ENCODE assay signal across 31 cellular contexts in the genomic region with DNA sequence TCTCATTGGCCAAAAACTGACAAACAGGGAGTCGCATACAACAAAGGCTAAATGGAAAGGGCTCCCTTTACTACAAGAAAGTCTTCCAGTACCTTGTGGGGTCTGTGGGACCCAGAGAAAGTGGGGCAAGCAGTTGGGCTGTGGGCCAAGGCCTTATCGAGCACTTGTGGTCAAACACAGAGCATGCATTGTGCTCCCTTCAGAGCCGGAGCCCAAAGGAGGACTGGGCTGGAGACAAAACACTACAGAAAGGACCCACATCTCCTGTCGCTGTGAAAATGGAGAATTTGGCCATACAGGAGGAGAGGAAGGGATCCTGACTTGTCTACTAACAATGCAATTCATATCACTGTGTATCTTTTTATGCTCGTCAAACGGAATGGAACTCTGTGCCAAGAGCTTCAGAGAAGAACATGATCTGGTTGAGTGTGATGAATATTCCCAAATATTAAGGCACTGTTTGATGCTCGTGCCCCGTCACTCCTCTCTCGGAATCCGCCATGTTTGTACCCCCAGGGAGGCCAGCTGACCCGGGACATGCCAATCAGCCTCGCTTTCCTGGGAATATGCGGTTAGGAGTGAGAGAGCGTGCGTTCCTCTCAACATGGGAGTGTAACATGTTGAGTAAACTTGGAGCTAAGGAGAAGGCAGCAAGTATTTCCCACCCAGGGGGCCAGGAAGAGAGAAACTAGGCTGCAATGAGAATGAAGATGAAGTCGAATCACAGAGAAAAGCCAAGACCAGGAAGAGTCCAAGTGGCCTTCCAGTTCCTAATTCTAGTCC. TPM values are rescaled to one million over a fixed set of nuclear protein-coding genes. Genes with fewer than 3 reads are reported as not detected.
DNase-seq lines count a peak whose midpoint lies in the region; ATAC-seq, FAIRE-seq and TF ChIP-seq lines count a peak whose summit lies in the region.
"Had no signal": no experiment of that assay in that cellular context is flagged by ENCODE, and none has a peak within 500 bp of the region (broad histone marks: within the 10 kb centered on the region; RNA-seq: fewer than 3 reads in every experiment).

No MANE protein-coding gene starts in this region.

- H3K9me1 ChIP-seq in keratinocyte (ENCODE audit: control insufficient read depth, extremely low read depth, insufficient read depth, low read length): no peaks in the 10 kb centered on the region

- H4K20me1 ChIP-seq in astrocyte (ENCODE audit: insufficient read depth, low read length) (no peaks in the 10 kb centered on the region), keratinocyte (ENCODE audit: control insufficient read depth, extremely low read depth, insufficient read depth, low read length) (no peaks in the 10 kb centered on the region)

- H3K9me3 ChIP-seq in astrocyte (ENCODE audit: insufficient read depth, low read depth, low read length): no peaks in the 10 kb centered on the region
- H3K9me3 ChIP-seq in keratinocyte (ENCODE audit: control insufficient read depth, low read depth, low read length): peaks cover 2% of the 10 kb centered on the region
- H3K9me3 ChIP-seq: pancreas, tibial artery had no signal

- H3K36me3 ChIP-seq in astrocyte (ENCODE audit: insufficient read depth, low read length): no peaks in the 10 kb centered on the region
- no peaks in the 10 kb centered on the region for H3K36me3 ChIP-seq in keratinocyte (ENCODE audit: control insufficient read depth in 2 of 2, extremely low read depth in 1 of 2, insufficient read depth in 2 of 2, low read length in 2 of 2)
- H3K36me3 ChIP-seq: adrenal gland, pancreas, right atrium auricular region, tibial artery had no signal

- H3K27ac ChIP-seq in astrocyte (ENCODE audit: low read depth, low read length) (no peak overlapping the region), keratinocyte (ENCODE audit: control insufficient read depth, insufficient read depth, low read length) (peak overlapping the region; percentile 18)
- H3K27ac ChIP-seq: 22Rv1, adrenal gland, HL-60, pancreas, right atrium auricular region, tibial artery had no signal

- H3K4me1 Mint-ChIP-seq in activated naive CD8-positive, alpha-beta T cell treated with anti-CD3 and anti-CD28 coated beads for 36 hours: no peaks in the 10 kb centered on the region
- H3K4me1 Mint-ChIP-seq in activated naive CD8-positive, alpha-beta T cell treated with anti-CD3 and anti-CD28 coated beads, Interleukin-2, amount 50 U/mL, for 24 hours: peaks cover 5% of the 10 kb centered on the region
- H3K4me1 Mint-ChIP-seq in astrocyte (ENCODE audit: low read depth, unreplicated experiment) (peaks cover 6% of the 10 kb centered on the region), type B pancreatic cell (ENCODE audit: unreplicated experiment) (peaks cover 4% of the 10 kb centered on the region)

- TF ChIP-seq CTCF in astrocyte (IDR thresholded peaks at IDR 0.05; ENCODE audit: insufficient read depth, low read depth, low read length) (no peak), keratinocyte (optimal IDR thresholded peaks at IDR 0.05 in 1 of 3, IDR thresholded peaks at IDR 0.05 in 1 of 3, conservative IDR thresholded peaks at IDR 0.05 in 1 of 3; ENCODE audit: extremely low read depth in 1 of 3, insufficient read depth in 2 of 3, low read length in 3 of 3) (no peak), type B pancreatic cell (conservative IDR thresholded peaks at IDR 0.05) (no peak)

- H3K9me3 Mint-ChIP-seq in activated naive CD8-positive, alpha-beta T cell treated with anti-CD3 and anti-CD28 coated beads for 36 hours: peaks cover 3% of the 10 kb centered on the region
- no peaks in the 10 kb centered on the region for H3K9me3 Mint-ChIP-seq in activated naive CD8-positive, alpha-beta T cell treated with anti-CD3 and anti-CD28 coated beads, Interleukin-2, amount 50 U/mL, for 24 hours
- H3K9me3 Mint-ChIP-seq in astrocyte (ENCODE audit: unreplicated experiment): peaks cover 2% of the 10 kb centered on the region
- no peaks in the 10 kb centered on the region for H3K9me3 Mint-ChIP-seq in type B pancreatic cell
- H3K9me3 Mint-ChIP-seq: nephron had no signal

- H3K27me3 Mint-ChIP-seq in activated naive CD8-positive, alpha-beta T cell treated with anti-CD3 and anti-CD28 coated beads for 36 hours: no peaks in the 10 kb centered on the region
- no peaks in the 10 kb centered on the region for H3K27me3 Mint-ChIP-seq in activated naive CD8-positive, alpha-beta T cell treated with anti-CD3 and anti-CD28 coated beads, Interleukin-2, amount 50 U/mL, for 24 hours
- no peaks in the 10 kb centered on the region for H3K27me3 Mint-ChIP-seq in astrocyte (ENCODE audit: low read depth, unreplicated experiment)
- H3K27me3 Mint-ChIP-seq in type B pancreatic cell: no peaks in the 10 kb centered on the region
- H3K27me3 Mint-ChIP-seq: activated CD4-positive, alpha-beta memory T cell treated with anti-CD3 and anti-CD28 coated beads, Interleukin-2, amount 10 ng/mL, durations not matched to agents 7 days and 5 days; CD4-positive, CD25-positive, alpha-beta regulatory T cell had no signal

- peak overlapping the region; percentile 8 for H3K27ac Mint-ChIP-seq in activated naive CD8-positive, alpha-beta T cell treated with anti-CD3 and anti-CD28 coated beads for 36 hours
- H3K27ac Mint-ChIP-seq in activated naive CD8-positive, alpha-beta T cell treated with anti-CD3 and anti-CD28 coated beads, Interleukin-2, amount 50 U/mL, for 24 hours: no peak overlapping the region
- H3K27ac Mint-ChIP-seq in astrocyte (ENCODE audit: unreplicated experiment): no peak overlapping the region
- no peak overlapping the region for H3K27ac Mint-ChIP-seq in type B pancreatic cell
- H3K27ac Mint-ChIP-seq: activated CD4-positive, alpha-beta memory T cell treated with anti-CD3 and anti-CD28 coated beads, Interleukin-2, amount 10 ng/mL, durations not matched to agents 7 days and 5 days; activated T-helper 1 cell treated with anti-CD3 and anti-CD28 coated beads, Interleukin-12 subunit alpha, Interleukin-12 subunit beta, Interleukin-2, Interleukin-4 antibody, amounts not matched to agents 30 ng/mL and 10 ng/mL and 1 ng/mL, durations not matched to agents 14 hours and 24 hours and 36 hours; brain; nephron had no signal

- no peaks in the 10 kb centered on the region for H3K79me2 ChIP-seq in astrocyte (ENCODE audit: insufficient read depth, low read length)
- H3K79me2 ChIP-seq in keratinocyte (ENCODE audit: control insufficient read depth, insufficient read depth, low read length): no peaks in the 10 kb centered on the region

- H3K4me2 ChIP-seq in astrocyte (ENCODE audit: low read length) (peak overlapping the region; percentile 48), keratinocyte (ENCODE audit: control insufficient read depth, extremely low read depth, insufficient read depth, low read depth, low read length) (peak overlapping the region; percentile 34)

- H3K9ac ChIP-seq in astrocyte (ENCODE audit: low read length) (no peak overlapping the region), keratinocyte (ENCODE audit: control insufficient read depth, extremely low read depth, insufficient read depth, low read length) (no peak overlapping the region)

- H3K4me3 ChIP-seq in astrocyte (ENCODE audit: insufficient read depth, low read depth, low read length) (no peak overlapping the region), keratinocyte (ENCODE audit: control insufficient read depth in 2 of 3, extremely low read depth in 1 of 3, insufficient read depth in 2 of 3, low read depth in 1 of 3, low read length in 3 of 3) (peak overlapping the region in 1 of 3 experiments; percentile 5)
- H3K4me3 ChIP-seq: adrenal gland, pancreas, right atrium auricular region, tibial artery had no signal

- H2AFZ ChIP-seq in astrocyte (ENCODE audit: low read depth, low read length) (no peak overlapping the region), keratinocyte (ENCODE audit: control insufficient read depth, low read length) (no peak overlapping the region)

- no peak overlapping the region for H3K4me3 Mint-ChIP-seq in activated naive CD8-positive, alpha-beta T cell treated with anti-CD3 and anti-CD28 coated beads for 36 hours
- H3K4me3 Mint-ChIP-seq in activated naive CD8-positive, alpha-beta T cell treated with anti-CD3 and anti-CD28 coated beads, Interleukin-2, amount 50 U/mL, for 24 hours: no peak overlapping the region
- H3K4me3 Mint-ChIP-seq in astrocyte (ENCODE audit: unreplicated experiment) (no peak overlapping the region), type B pancreatic cell (no peak overlapping the region)
- H3K4me3 Mint-ChIP-seq: activated CD4-positive, alpha-beta memory T cell treated with anti-CD3 and anti-CD28 coated beads, Interleukin-2, amount 10 ng/mL, durations not matched to agents 7 days and 5 days; activated T-helper 1 cell treated with anti-CD3 and anti-CD28 coated beads, Interleukin-12 subunit alpha, Interleukin-12 subunit beta, Interleukin-2, Interleukin-4 antibody, amounts not matched to agents 30 ng/mL and 10 ng/mL and 1 ng/mL, durations not matched to agents 14 hours and 24 hours and 36 hours; brain; H9; nephron had no signal

- H3K4me1 ChIP-seq in astrocyte (ENCODE audit: insufficient read depth, low read length) (peaks cover 10% of the 10 kb centered on the region), keratinocyte (ENCODE audit: control insufficient read depth, extremely low read depth, insufficient read depth, low read length) (peaks cover 33% of the 10 kb centered on the region)
- H3K4me1 ChIP-seq: pancreas, right atrium auricular region had no signal

- dilution Hi-C loops in keratinocyte (cut with MboI; ENCODE audit: extremely low pct_ligation_motif_present, low sequenced_read_pairs): no loop called here

- H3K36me3 Mint-ChIP-seq in activated naive CD8-positive, alpha-beta T cell treated with anti-CD3 and anti-CD28 coated beads for 36 hours: no peaks in the 10 kb centered on the region
- peaks cover 1% of the 10 kb centered on the region for H3K36me3 Mint-ChIP-seq in activated naive CD8-positive, alpha-beta T cell treated with anti-CD3 and anti-CD28 coated beads, Interleukin-2, amount 50 U/mL, for 24 hours (ENCODE audit: low read depth)
- H3K36me3 Mint-ChIP-seq in astrocyte (ENCODE audit: low read depth, unreplicated experiment) (no peaks in the 10 kb centered on the region), type B pancreatic cell (no peaks in the 10 kb centered on the region)

- H3K27me3 ChIP-seq in astrocyte (ENCODE audit: insufficient read depth, low read length) (no peaks in the 10 kb centered on the region), keratinocyte (ENCODE audit: control insufficient read depth, extremely low read depth, insufficient read depth, low read length) (no peaks in the 10 kb centered on the region)
- H3K27me3 ChIP-seq: adrenal gland, pancreas, right atrium auricular region, tibial artery had no signal

- FAIRE-seq in astrocyte (lab: Jason Lieb, UNC) (no peak), keratinocyte (lab: Jason Lieb, UNC) (no peak), GM19239 (lab: Jason Lieb, UNC) (no peak)
- FAIRE-seq: pancreas had no signal

- DNase-seq in activated naive CD8-positive, alpha-beta T cell treated with anti-CD3 and anti-CD28 coated beads for 36 hours: no peak
- no peak for DNase-seq in activated naive CD8-positive, alpha-beta T cell treated with anti-CD3 and anti-CD28 coated beads, Interleukin-2, amount 50 U/mL, for 24 hours
- DNase-seq in astrocyte (ENCODE audit: low read depth) (no peak), keratinocyte (ENCODE audit: low read depth, low spot score) (no peak), pons (ENCODE audit: low spot score) (no peak), type B pancreatic cell (ENCODE audit: extremely low spot score, unreplicated experiment) (no peak), GM19239 (ENCODE audit: insufficient read length, low spot score) (no peak)
- DNase-seq: activated CD4-positive, alpha-beta memory T cell treated with anti-CD3 and anti-CD28 coated beads, Interleukin-2, amount 10 ng/mL, durations not matched to agents 7 days and 5 days; activated CD8-positive, alpha-beta memory T cell treated with anti-CD3 and anti-CD28 coated beads, Interleukin-2, amount 50 U/mL, for 48 hours; activated naive CD4-positive, alpha-beta T cell treated with Interleukin-2 at 50 U/mL for 16 hours; adrenal gland; CD4-positive, CD25-positive, alpha-beta regulatory T cell; H9; hippocampal formation; left cardiac atrium; NCI-H1436; NCI-H2081 treated with DMSO at 0.1 percent for 48 hours; NCI-H526 treated with DMSO at 0.1 percent for 48 hours; NK-92 treated with Interleukin-12 subunit alpha and Interleukin-12 subunit beta, amount 100 ng/mL, for 24 hours; pancreas; SIG-M5; stimulated activated CD4-positive, alpha-beta T cell treated with anti-CD3 and anti-CD28 coated beads, Interleukin-2, amount 100 ng/mL, for 48 hours; SW 1271; tibial artery had no signal

- no peak for ATAC-seq in activated naive CD8-positive, alpha-beta T cell treated with anti-CD3 and anti-CD28 coated beads, Interleukin-2, amount 50 U/mL, for 24 hours
- no peak for ATAC-seq in GM21528 (IDR thresholded peaks at IDR 0.05; ENCODE audit: low FRiP score, unreplicated experiment)
- ATAC-seq: left cardiac atrium, pancreas had no signal

RNA-seq across cellular contexts. Expression of a gene that starts 36.9 kb away (rescaled TPM):
- 10 to 100 TPM; 17.6 to 18.9 TPM for total RNA-seq in activated naive CD8-positive, alpha-beta T cell treated with anti-CD3 and anti-CD28 coated beads for 36 hours
- 45.9 and 48.9 TPM in 2 replicates for total RNA-seq in astrocyte
- 6.3 to 9.2 TPM (median 8.2 TPM) in 3 replicates for polyA plus RNA-seq in keratinocyte
- polyA plus RNA-seq in keratinocyte (2011; ENCODE audit: low read depth): 8.0 TPM
- polyA plus RNA-seq in keratinocyte (2011; cell fraction: cytosol; rRNA removed): 6.0 and 7.4 TPM in 2 replicates
- 16.6 and 17.1 TPM in 2 replicates for polyA plus RNA-seq in keratinocyte (2011; cell fraction: nucleus; rRNA removed)
- 8.3 and 9.0 TPM in 2 replicates for polyA plus RNA-seq in keratinocyte (2012; ENCODE audit: low replicate concordance)
- polyA minus RNA-seq in keratinocyte: 14.6 to 32.8 TPM (median 16.0 TPM) in 3 replicates
- 16.1 TPM for polyA minus RNA-seq in keratinocyte (2011; cell fraction: cytosol; rRNA and poly(A)+ RNA removed)
- 15.9 and 19.9 TPM in 2 replicates for polyA minus RNA-seq in keratinocyte (2011; cell fraction: nucleus; rRNA and poly(A)+ RNA removed)
- total RNA-seq in type B pancreatic cell (ENCODE audit: low replicate concordance): 11.3 and 13.1 TPM in 2 replicates
